In the genomic region with DNA sequence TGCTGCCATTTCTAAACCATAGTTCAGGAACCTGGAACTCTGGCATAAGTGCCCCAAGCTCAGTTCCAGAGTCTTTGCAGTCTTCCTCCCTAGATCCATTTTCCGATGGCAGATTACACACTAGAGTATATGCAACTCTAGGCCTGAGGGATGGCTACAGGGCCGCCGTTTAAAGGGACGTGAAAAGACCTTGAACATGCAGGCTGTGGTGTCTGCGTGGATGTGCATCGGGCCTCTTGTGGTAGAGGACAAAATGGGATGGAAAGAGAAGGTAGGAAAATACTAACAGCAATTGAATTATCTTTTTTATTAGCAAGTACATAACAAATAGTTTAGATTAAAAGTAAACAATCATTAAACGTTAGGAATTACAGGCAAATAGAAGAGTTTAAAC, we compare ENCODE assay signal across 6 cellular contexts.
"Had no signal": no experiment of that assay in that cellular context is flagged by ENCODE, and none has a peak within 500 bp of the region (broad histone marks: within the 10 kb centered on the region; RNA-seq: fewer than 3 reads in every experiment).

No MANE protein-coding gene starts in this region.

- H3K4me3 ChIP-seq: GM23248, HAP-1, K562 had no signal

- DNase-seq: H7, HFFc6 had no signal

- H3K27ac ChIP-seq: GM23248 had no signal

- ATAC-seq: HCT116, K562 had no signal

- H2AFZ ChIP-seq: GM23248 had no signal

- H3K36me3 ChIP-seq: HAP-1 had no signal

- H3K9ac ChIP-seq: GM23248 had no signal

- H3K9me3 ChIP-seq: HAP-1 had no signal
